ENCODE assay signal across 19 cellular contexts in the genomic region with DNA sequence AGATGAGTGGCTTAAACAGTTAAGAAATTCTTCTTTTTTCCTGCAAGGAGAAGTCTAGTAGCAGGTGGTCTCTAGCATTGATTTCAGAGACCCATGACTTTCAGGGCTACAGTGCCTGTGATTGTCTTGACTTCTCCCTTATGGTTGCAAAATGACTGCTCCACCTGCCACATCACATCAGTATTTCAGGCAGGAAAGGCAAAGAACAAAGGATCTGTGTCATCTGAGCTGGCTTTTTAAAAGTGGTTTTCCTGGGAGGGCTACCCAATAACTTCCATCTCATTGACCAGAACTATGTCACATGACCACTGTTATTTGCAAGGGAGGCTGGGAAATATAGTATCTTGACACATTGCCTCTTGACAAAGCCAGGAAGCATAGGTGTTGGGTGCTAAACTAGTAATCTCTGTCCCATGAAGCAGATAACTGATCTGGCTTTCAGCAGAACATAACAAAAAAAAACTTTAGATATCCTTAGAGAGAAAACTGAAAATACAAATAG.
DNase-seq lines count a peak whose midpoint lies in the region; ATAC-seq and TF ChIP-seq lines count a peak whose summit lies in the region.
"Had no signal": no experiment of that assay in that cellular context is flagged by ENCODE, and none has a peak within 500 bp of the region (broad histone marks: within the 10 kb centered on the region; RNA-seq: fewer than 3 reads in every experiment).

No MANE protein-coding gene starts in this region.

- no peaks in the 10 kb centered on the region for H3K27me3 ChIP-seq in DND-41 (ENCODE audit: insufficient read depth, low read length, poor library complexity)

- no peak overlapping the region for H3K4me3 ChIP-seq in DND-41 (ENCODE audit: low read depth in 1 of 2, low read length in 2 of 2)
- H3K4me3 ChIP-seq: A549, GM23248, HAP-1 had no signal

- peaks cover 13% of the 10 kb centered on the region for H3K4me1 ChIP-seq in DND-41 (ENCODE audit: insufficient read depth, low read length)
- H3K4me1 ChIP-seq: Caco-2, HAP-1 had no signal

- H3K36me3 Mint-ChIP-seq in WTC11: no peaks in the 10 kb centered on the region

- no peaks in the 10 kb centered on the region for H3K36me3 ChIP-seq in DND-41 (ENCODE audit: insufficient read depth, low read length)
- H3K36me3 ChIP-seq: HAP-1 had no signal

- no peak overlapping the region for H3K27ac Mint-ChIP-seq in WTC11
- H3K27ac Mint-ChIP-seq: CD4-positive, alpha-beta T cell had no signal

- CTCF ChIA-PET in WTC11 (lab: Charles Lee): no interaction called here

- peak overlapping the region; percentile 4; the same call in 1 of the 2 replicates for H2AFZ ChIP-seq in DND-41 (ENCODE audit: low read depth, low read length)
- H2AFZ ChIP-seq: GM23248 had no signal

- no peaks in the 10 kb centered on the region for H3K79me2 ChIP-seq in DND-41 (ENCODE audit: insufficient read depth, low read length)

- H3K9me3 ChIP-seq in DND-41 (ENCODE audit: insufficient read depth, low read length, severe bottlenecking): peaks cover 17% of the 10 kb centered on the region
- H3K9me3 ChIP-seq: HAP-1 had no signal

- peak overlapping the region; percentile 24; the same call in 1 of the 2 replicates for H3K27ac ChIP-seq in DND-41 (ENCODE audit: low read length)
- H3K27ac ChIP-seq: 22Rv1, A549, C4-2B, GM23248, HL-60 had no signal

- H3K4me2 ChIP-seq in DND-41 (ENCODE audit: insufficient read depth, low read length): no peak overlapping the region
- H3K4me2 ChIP-seq: A549 had no signal

- peak; percentile 43 for DNase-seq in DND-41
- peak; percentile 0 for DNase-seq in NCI-H748 treated with DMSO at 0.1 percent for 48 hours (lab: John Stamatoyannopoulos, UW)
- DNase-seq in WTC11 (ENCODE audit: low spot score): no peak
- DNase-seq in retina: peak; percentile 23
- DNase-seq: AML-193; Caco-2; CD4-positive, alpha-beta T cell; GDM1; GM23248; IMR-90; KG1 had no signal

- peaks cover 9% of the 10 kb centered on the region for H3K4me1 Mint-ChIP-seq in WTC11

- H3K9me3 Mint-ChIP-seq in WTC11: peaks cover 28% of the 10 kb centered on the region

- peak; percentile 77 for ATAC-seq in DND-41 (ENCODE audit: insufficient read depth, low read depth)
- no peak for ATAC-seq in WTC11
- no peak for ATAC-seq in GM21723 (IDR thresholded peaks at IDR 0.05; ENCODE audit: unreplicated experiment)
- ATAC-seq in GM18867 (IDR thresholded peaks at IDR 0.05; ENCODE audit: unreplicated experiment): no peak
- ATAC-seq in activated CD4-positive, CD25-positive, alpha-beta regulatory T cell treated with anti-CD3 and anti-CD28 coated beads, Interleukin-2, amount 50 U/mL, for 24 hours: no peak
- ATAC-seq: A549 had no signal

- H3K4me3 Mint-ChIP-seq in WTC11: no peak overlapping the region
- H3K4me3 Mint-ChIP-seq: CD4-positive, alpha-beta T cell had no signal

- H3K9ac ChIP-seq in DND-41 (ENCODE audit: low read depth, low read length): no peak overlapping the region
- H3K9ac ChIP-seq: GM23248 had no signal

- POLR2A ChIA-PET in WTC11 (lab: Charles Lee): no interaction called here

- TF ChIP-seq CTCF in DND-41 (IDR thresholded peaks at IDR 0.05; ENCODE audit: borderline replicate concordance, extremely low read depth, low read length, poor library complexity, severe bottlenecking) (no peak), WTC11 (IDR thresholded peaks at IDR 0.05) (no peak)

- H4K20me1 ChIP-seq in DND-41 (ENCODE audit: insufficient read depth, low read length): no peaks in the 10 kb centered on the region

- peaks cover 9% of the 10 kb centered on the region for H3K27me3 Mint-ChIP-seq in WTC11 (ENCODE audit: low read depth)

TF ChIP-seq in WTC11, 78 proteins besides CTCF, POLR2A, EP300 and RAD21:
- TF ChIP-seq, protein P1, sequence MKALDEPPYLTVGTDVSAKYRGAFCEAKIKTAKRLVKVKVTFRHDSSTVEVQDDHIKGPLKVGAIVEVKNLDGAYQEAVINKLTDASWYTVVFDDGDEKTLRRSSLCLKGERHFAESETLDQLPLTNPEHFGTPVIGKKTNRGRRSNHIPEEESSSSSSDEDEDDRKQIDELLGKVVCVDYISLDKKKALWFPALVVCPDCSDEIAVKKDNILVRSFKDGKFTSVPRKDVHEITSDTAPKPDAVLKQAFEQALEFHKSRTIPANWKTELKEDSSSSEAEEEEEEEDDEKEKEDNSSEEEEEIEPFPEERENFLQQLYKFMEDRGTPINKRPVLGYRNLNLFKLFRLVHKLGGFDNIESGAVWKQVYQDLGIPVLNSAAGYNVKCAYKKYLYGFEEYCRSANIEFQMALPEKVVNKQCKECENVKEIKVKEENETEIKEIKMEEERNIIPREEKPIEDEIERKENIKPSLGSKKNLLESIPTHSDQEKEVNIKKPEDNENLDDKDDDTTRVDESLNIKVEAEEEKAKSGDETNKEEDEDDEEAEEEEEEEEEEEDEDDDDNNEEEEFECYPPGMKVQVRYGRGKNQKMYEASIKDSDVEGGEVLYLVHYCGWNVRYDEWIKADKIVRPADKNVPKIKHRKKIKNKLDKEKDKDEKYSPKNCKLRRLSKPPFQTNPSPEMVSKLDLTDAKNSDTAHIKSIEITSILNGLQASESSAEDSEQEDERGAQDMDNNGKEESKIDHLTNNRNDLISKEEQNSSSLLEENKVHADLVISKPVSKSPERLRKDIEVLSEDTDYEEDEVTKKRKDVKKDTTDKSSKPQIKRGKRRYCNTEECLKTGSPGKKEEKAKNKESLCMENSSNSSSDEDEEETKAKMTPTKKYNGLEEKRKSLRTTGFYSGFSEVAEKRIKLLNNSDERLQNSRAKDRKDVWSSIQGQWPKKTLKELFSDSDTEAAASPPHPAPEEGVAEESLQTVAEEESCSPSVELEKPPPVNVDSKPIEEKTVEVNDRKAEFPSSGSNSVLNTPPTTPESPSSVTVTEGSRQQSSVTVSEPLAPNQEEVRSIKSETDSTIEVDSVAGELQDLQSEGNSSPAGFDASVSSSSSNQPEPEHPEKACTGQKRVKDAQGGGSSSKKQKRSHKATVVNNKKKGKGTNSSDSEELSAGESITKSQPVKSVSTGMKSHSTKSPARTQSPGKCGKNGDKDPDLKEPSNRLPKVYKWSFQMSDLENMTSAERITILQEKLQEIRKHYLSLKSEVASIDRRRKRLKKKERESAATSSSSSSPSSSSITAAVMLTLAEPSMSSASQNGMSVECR (CRISPR knock-in tag; IDR thresholded peaks at IDR 0.05; ENCODE audit: borderline replicate concordance): no peak
- TF ChIP-seq, protein P2, sequence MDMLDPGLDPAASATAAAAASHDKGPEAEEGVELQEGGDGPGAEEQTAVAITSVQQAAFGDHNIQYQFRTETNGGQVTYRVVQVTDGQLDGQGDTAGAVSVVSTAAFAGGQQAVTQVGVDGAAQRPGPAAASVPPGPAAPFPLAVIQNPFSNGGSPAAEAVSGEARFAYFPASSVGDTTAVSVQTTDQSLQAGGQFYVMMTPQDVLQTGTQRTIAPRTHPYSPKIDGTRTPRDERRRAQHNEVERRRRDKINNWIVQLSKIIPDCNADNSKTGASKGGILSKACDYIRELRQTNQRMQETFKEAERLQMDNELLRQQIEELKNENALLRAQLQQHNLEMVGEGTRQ (CRISPR knock-in tag; IDR thresholded peaks at IDR 0.05): peak; percentile 62
- no peak for TF ChIP-seq ZMAT4 (CRISPR knock-in tag; IDR thresholded peaks at IDR 0.05)
